2 cellular contexts compared by ENCODE assay signal in genomic region chr18:49835405-49835804, GRCh38.
TF ChIP-seq lines count a peak whose summit lies in the region.

No MANE protein-coding gene starts in this region.

TF ChIP-seq in IMR-90, 13 proteins besides CTCF, POLR2A, EP300 and RAD21:
- TF ChIP-seq FOS (IDR thresholded peaks at IDR 0.05; ENCODE audit: low read depth, low read length) (no peak), RCOR1 (IDR thresholded peaks at IDR 0.05; ENCODE audit: insufficient replicate concordance, low read length) (no peak), MAFK (IDR thresholded peaks at IDR 0.05; ENCODE audit: low read depth, low read length) (no peak), SMC3 (IDR thresholded peaks at IDR 0.05; ENCODE audit: low read depth, low read length) (no peak), NFE2L2 (IDR thresholded peaks at IDR 0.05; ENCODE audit: low read depth, low read length) (no peak), RFX5 (IDR thresholded peaks at IDR 0.05; ENCODE audit: low read depth, low read length) (no peak), CEBPB (IDR thresholded peaks at IDR 0.05; ENCODE audit: low read depth, low read length) (no peak), USF2 (IDR thresholded peaks at IDR 0.05; ENCODE audit: low read depth, low read length) (no peak), MXI1 (IDR thresholded peaks at IDR 0.05; ENCODE audit: borderline replicate concordance, low read depth, low read length) (no peak), ELK1 (IDR thresholded peaks at IDR 0.05; ENCODE audit: borderline replicate concordance, low read depth, low read length) (no peak), CHD1 (IDR thresholded peaks at IDR 0.05; ENCODE audit: low read depth, low read length) (no peak), MAZ (IDR thresholded peaks at IDR 0.05; ENCODE audit: borderline replicate concordance, low read depth, low read length) (no peak), BHLHE40 (IDR thresholded peaks at IDR 0.05; ENCODE audit: low read depth, low read length) (no peak)

TF ChIP-seq in endothelial cell of umbilical vein, 7 proteins besides CTCF, POLR2A, EP300 and RAD21:
- no peak for TF ChIP-seq GATA2 (IDR thresholded peaks at IDR 0.05; ENCODE audit: insufficient read depth, insufficient read length, low read depth, low read length)
- no peak for TF ChIP-seq MAX (IDR thresholded peaks at IDR 0.05; ENCODE audit: insufficient read depth, insufficient read length)
- no peak for TF ChIP-seq JUN (IDR thresholded peaks at IDR 0.05; ENCODE audit: borderline replicate concordance, insufficient read depth, insufficient read length, low read depth)
- TF ChIP-seq MYC (IDR thresholded peaks at IDR 0.05; ENCODE audit: low read depth, low read length) = no peak
- TF ChIP-seq FOS (IDR thresholded peaks at IDR 0.05; ENCODE audit: borderline replicate concordance, insufficient read depth, low read length) = no peak
- TF ChIP-seq EZH2 (IDR thresholded peaks at IDR 0.05; ENCODE audit: borderline replicate concordance, low read depth, low read length, severe bottlenecking) = no peak
- no peak for TF ChIP-seq POLR2AphosphoS5 (IDR thresholded peaks at IDR 0.05; ENCODE audit: insufficient read depth, low read depth, low read length)
